25 cellular contexts compared by ENCODE assay signal in genomic region chr13:113740286-113740556, GRCh38. TPM values are rescaled to one million over a fixed set of nuclear protein-coding genes. Genes with fewer than 3 reads are reported as not detected.
"Had no signal": no experiment of that assay in that cellular context is flagged by ENCODE, and none has a peak within 500 bp of the region (broad histone marks: within the 10 kb centered on the region; RNA-seq: fewer than 3 reads in every experiment).

No MANE protein-coding gene starts in this region.

- H3K4me2 ChIP-seq: neural progenitor cell had no signal

- ATAC-seq: natural killer cell; right cardiac atrium; sciatic nerve; stimulated activated memory B cell treated with anti-CD40 and anti-IgM and Interleukin-4, amounts not matched to agents 10 μg/mL and 1 μg/mL and 100 μg/mL, for 72 hours; stimulated activated naive CD8-positive, alpha-beta T cell treated with anti-CD3 and anti-CD28 coated beads, Interleukin-15, amount 100 ng/mL, for 72 hours had no signal

- H3K27me3 ChIP-seq: neural progenitor cell, ovary, uterus had no signal

- H3K27ac ChIP-seq: left ventricle myocardium inferior, neural progenitor cell, ovary, prostate gland, skin epidermis, tibial nerve, uterus had no signal

- H3K9ac ChIP-seq: neural progenitor cell had no signal

- H2AFZ ChIP-seq: neural progenitor cell had no signal

- H3K4me3 ChIP-seq: left ventricle myocardium inferior, lung, neural progenitor cell, ovary, prostate gland, skin epidermis, tibial nerve, uterus had no signal

- H3K4me1 ChIP-seq: prostate gland, uterus had no signal

- H3K36me3 ChIP-seq: left ventricle myocardium inferior, neural progenitor cell, ovary, prostate gland, tibial nerve, uterus had no signal

- DNase-seq: hypothalamus; immature natural killer cell; left ventricle myocardium inferior; mesendoderm; naive B cell; natural killer cell; nephron progenitor cell; ovary; retina; stimulated activated CD4-positive, alpha-beta T cell treated with anti-CD3 and anti-CD28 coated beads, Interleukin-1b, Interleukin-23, amount 100 ng/mL, for 48 hours; stimulated activated CD4-positive, alpha-beta T cell treated with anti-CD3 and anti-CD28 coated beads, Interleukin-2, amount 100 ng/mL, for 48 hours; stimulated activated CD4-positive, alpha-beta T cell treated with anti-CD3 and anti-CD28 coated beads, Interleukin-4, amount 100 ng/mL, for 4 hours; stimulated activated CD8-positive, alpha-beta memory T cell treated with anti-CD3 and anti-CD28 coated beads, Interleukin-4, amount 100 ng/mL, for 48 hours; stimulated activated naive CD4-positive, alpha-beta T cell treated with Interleukin-2 at 50 U/mL for 16 hours; stimulated activated naive CD8-positive, alpha-beta T cell treated with anti-CD3 and anti-CD28 coated beads, Interleukin-15, amount 100 ng/mL, for 72 hours; substantia nigra; uterus had no signal

- H3K9me3 ChIP-seq: left ventricle myocardium inferior, ovary, prostate gland, tibial nerve, uterus had no signal

RNA-seq across cellular contexts. Expression of gene TMEM255B, which starts 18.8 kb away (rescaled TPM):
- polyA plus RNA-seq: immature natural killer cell had no signal
